ENCODE assay signal across 10 cellular contexts in the genomic region with DNA sequence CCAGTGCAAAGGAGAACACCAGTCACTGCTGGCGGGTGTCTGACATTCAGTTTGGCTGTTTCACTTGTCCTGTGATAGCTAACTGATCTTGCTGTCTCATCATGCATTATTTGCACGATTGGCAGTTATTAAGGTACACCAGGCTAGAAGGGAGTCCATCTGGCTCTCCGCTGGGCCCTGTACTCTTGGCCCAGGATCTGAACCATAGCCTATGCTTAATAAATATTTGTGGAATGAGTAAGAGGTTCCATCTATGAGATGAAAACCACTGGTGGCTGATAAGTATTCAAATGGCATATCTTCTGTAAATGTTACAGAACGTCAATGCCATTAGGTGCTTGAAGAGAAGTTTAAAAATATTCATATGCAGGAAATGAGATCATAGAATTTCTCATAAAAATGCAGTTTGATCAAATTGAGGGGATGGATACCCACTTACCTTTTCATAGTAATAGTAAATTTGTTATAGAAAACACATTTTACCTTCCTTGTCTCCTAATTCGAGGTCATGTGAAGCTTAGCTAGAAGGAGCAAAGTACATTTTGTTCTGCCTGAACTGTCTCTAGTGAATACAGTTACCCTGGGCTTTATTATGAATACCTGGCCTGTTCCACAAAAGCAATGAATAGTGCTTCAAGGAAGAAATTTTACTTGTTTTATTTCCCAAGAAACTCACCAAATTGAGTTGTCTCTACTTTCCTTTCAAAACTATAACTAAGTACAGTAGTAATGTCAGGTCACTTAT.
DNase-seq lines count a peak whose midpoint lies in the region; ATAC-seq and TF ChIP-seq lines count a peak whose summit lies in the region.
"Had no signal": no experiment of that assay in that cellular context is flagged by ENCODE, and none has a peak within 500 bp of the region (broad histone marks: within the 10 kb centered on the region; RNA-seq: fewer than 3 reads in every experiment).

No MANE protein-coding gene starts in this region.

- H3K27me3 ChIP-seq in GM23248 (replicated peaks; ENCODE audit: insufficient read depth) (no peaks in the 10 kb centered on the region), SK-N-SH (ENCODE audit: insufficient read depth) (no peaks in the 10 kb centered on the region), sigmoid colon (no peaks in the 10 kb centered on the region), ascending aorta (no peaks in the 10 kb centered on the region)

- POLR2A ChIA-PET in SK-N-SH (lab: Yijun Ruan, JAX), result no interaction called here

- H3K27ac ChIP-seq in GM23248, result peak overlapping the region; percentile 23
- peak overlapping the region; percentile 60 to 95 for H3K27ac ChIP-seq in SK-N-SH (ENCODE audit: low read depth in 2 of 2, low read length in 1 of 2)
- H3K27ac ChIP-seq in sigmoid colon, result peak overlapping the region; percentile 19 to 57 (median 50)
- H3K27ac ChIP-seq in ascending aorta, result no peak overlapping the region

- intact Hi-C loops in left cardiac atrium (cut with DNase I), result no loop called here
- intact Hi-C loops in sigmoid colon (cut with DNase I), result no loop called here
- intact Hi-C loops in ascending aorta (cut with DNase I), result no loop called here

- 57% methylated on average over 5 of the region's 5 CpGs for WGBS in GM23248 (ENCODE audit: low coverage in 1 of 2, low lambda C conversion rate in 2 of 2, missing lambda C conversion rate in 2 of 2), 2 experiments
- WGBS in SK-N-SH (ENCODE audit: low lambda C conversion rate), result 22% methylated on average over 5 of the region's 5 CpGs
- 58 to 74% methylated on average over 5 of the region's 5 CpGs for WGBS in sigmoid colon, 2 donors

- ATAC-seq in left cardiac atrium (peak; percentile 23 to 60), HG02763 (IDR thresholded peaks at IDR 0.05; ENCODE audit: unreplicated experiment) (no peak)

- H3K4me2 ChIP-seq in GM23248 (ENCODE audit: unreplicated experiment) (peak overlapping the region; percentile 35), SK-N-SH (peak overlapping the region; percentile 36)

- TF ChIP-seq CTCF in SK-N-SH (IDR thresholded peaks at IDR 0.05) (no peak), sigmoid colon (IDR thresholded peaks at IDR 0.05) (no peak), ascending aorta (IDR thresholded peaks at IDR 0.05) (no peak)

- peak in 1 of 2 experiments; percentile 90; a peak in 2 of 4 replicates for TF ChIP-seq EP300 in SK-N-SH (IDR thresholded peaks at IDR 0.05; ENCODE audit: borderline replicate concordance in 1 of 2, low read depth in 1 of 2, low read length in 1 of 2)
- peak in 3 of 4 donors; percentile 20 to 81 (median 43) for TF ChIP-seq EP300 in sigmoid colon (IDR thresholded peaks at IDR 0.05)

- H3K9ac ChIP-seq in GM23248 (no peak overlapping the region), SK-N-SH (peak overlapping the region; percentile 52; the same call in 1 of the 2 replicates)

- CTCF ChIA-PET in SK-N-SH (lab: Yijun Ruan, JAX), result interaction anchor here (1.0 kb wide), 1 partner anchor 19 kb away, joined by 3 read pairs; no protein-coding TSS in a partner anchor

- TF ChIP-seq POLR2A in sigmoid colon (IDR thresholded peaks at IDR 0.05), result no peak

- no peaks in the 10 kb centered on the region for H3K36me3 ChIP-seq in GM23248 (ENCODE audit: low read depth)
- no peaks in the 10 kb centered on the region for H3K36me3 ChIP-seq in SK-N-SH (replicated peaks in 1 of 2; ENCODE audit: control insufficient read depth in 1 of 2, insufficient read depth in 2 of 2, low read length in 1 of 2)
- no peaks in the 10 kb centered on the region for H3K36me3 ChIP-seq in sigmoid colon
- H3K36me3 ChIP-seq in ascending aorta, result no peaks in the 10 kb centered on the region

- TF ChIP-seq RAD21 in SK-N-SH (IDR thresholded peaks at IDR 0.05; ENCODE audit: low read length), result no peak

- H3K4me1 ChIP-seq in GM23248 (ENCODE audit: insufficient read depth) (peaks cover 21% of the 10 kb centered on the region), SK-N-SH (ENCODE audit: control insufficient read depth in 1 of 2, insufficient read depth in 2 of 2, low read depth in 1 of 2, low read length in 1 of 2) (peaks cover 2 to 25% of the 10 kb centered on the region in 2 experiments), sigmoid colon (peaks cover 0 to 21% (median 17%) of the 10 kb centered on the region in 4 donors), ascending aorta (peaks cover 0 to 5% of the 10 kb centered on the region in 2 donors)

- no peaks in the 10 kb centered on the region for H3K79me2 ChIP-seq in GM23248 (ENCODE audit: insufficient read depth)
- H3K79me2 ChIP-seq in SK-N-SH (ENCODE audit: insufficient read depth), result no peaks in the 10 kb centered on the region

- H2AFZ ChIP-seq in GM23248, result no peak overlapping the region
- H2AFZ ChIP-seq in SK-N-SH (ENCODE audit: low read depth), result no peak overlapping the region

- DNase-seq in GM23248 (peak; percentile 60), SK-N-SH (no peak), left cardiac atrium (no peak), sigmoid colon (no peak), SK-N-DZ (ENCODE audit: low spot score) (no peak), ascending aorta (ENCODE audit: low spot score in 2 of 2) (no peak)
- DNase-seq in stimulated activated CD4-positive, alpha-beta T cell treated with anti-CD3 and anti-CD28 coated beads, Interleukin-2, amount 100 ng/mL, for 24 hours, result no peak
- DNase-seq: DND-41; stimulated activated CD4-positive, alpha-beta T cell treated with anti-CD3 and anti-CD28 coated beads, Interleukin-1b, Interleukin-23, amount 100 ng/mL, for 48 hours had no signal

- H4K20me1 ChIP-seq in GM23248 (ENCODE audit: insufficient read depth) (no peaks in the 10 kb centered on the region), SK-N-SH (ENCODE audit: insufficient read depth) (no peaks in the 10 kb centered on the region)

- peaks cover 19% of the 10 kb centered on the region for H3F3A ChIP-seq in GM23248 (ENCODE audit: insufficient read depth)
- H3F3A ChIP-seq in SK-N-SH (replicated peaks; ENCODE audit: insufficient read depth), result peaks cover 33% of the 10 kb centered on the region

- in situ Hi-C loops in GM23248 (cut with MboI), result no loop called here

- H3K9me3 ChIP-seq in GM23248 (ENCODE audit: low read depth) (no peaks in the 10 kb centered on the region), SK-N-SH (no peaks in the 10 kb centered on the region), sigmoid colon (no peaks in the 10 kb centered on the region), ascending aorta (no peaks in the 10 kb centered on the region)

- H3K9me2 ChIP-seq in GM23248 (ENCODE audit: insufficient read depth), result no peaks in the 10 kb centered on the region
- H3K9me2 ChIP-seq in SK-N-SH, result no peaks in the 10 kb centered on the region

- H3K4me3 ChIP-seq in GM23248, result no peak overlapping the region
- H3K4me3 ChIP-seq in SK-N-SH (ENCODE audit: low read depth in 2 of 2, low read length in 1 of 2), result no peak overlapping the region
- H3K4me3 ChIP-seq in sigmoid colon, result no peak overlapping the region
- no peak overlapping the region for H3K4me3 ChIP-seq in ascending aorta

TF ChIP-seq in SK-N-SH, 30 proteins besides CTCF, POLR2A, EP300 and RAD21 (continues in another document):
- TF ChIP-seq GABPA (IDR thresholded peaks at IDR 0.05; ENCODE audit: low read depth) (0 out of 2 replicates have a peak, but pooled peaks have one; percentile 30), CHD2 (IDR thresholded peaks at IDR 0.05; ENCODE audit: low read length, partially characterized antibody) (no peak), ELF1 (IDR thresholded peaks at IDR 0.05) (no peak), FOXM1 (IDR thresholded peaks at IDR 0.05; ENCODE audit: low read depth) (peak; percentile 78; the same call in 1 of the 2 replicates), MEF2A (IDR thresholded peaks at IDR 0.05; ENCODE audit: borderline replicate concordance, low read depth) (peak; percentile 60; the same call in 1 of the 2 replicates), RXRA (IDR thresholded peaks at IDR 0.05; ENCODE audit: borderline replicate concordance, low read depth) (peak; percentile 49; the same call in 1 of the 2 replicates), TCF12 (IDR thresholded peaks at IDR 0.05) (peak; percentile 93), SIN3A (IDR thresholded peaks at IDR 0.05; ENCODE audit: borderline replicate concordance, low read depth, low read length) (no peak), EZH2phosphoT487 (IDR thresholded peaks at IDR 0.05; ENCODE audit: borderline replicate concordance, low read depth) (no peak), FOSL2 (IDR thresholded peaks at IDR 0.05; ENCODE audit: borderline replicate concordance, low read depth) (peak; percentile 77), NFIC (IDR thresholded peaks at IDR 0.05; ENCODE audit: borderline replicate concordance) (peak; percentile 85), JUND (IDR thresholded peaks at IDR 0.05) (peak; percentile 93)
- TF ChIP-seq, protein P1, sequence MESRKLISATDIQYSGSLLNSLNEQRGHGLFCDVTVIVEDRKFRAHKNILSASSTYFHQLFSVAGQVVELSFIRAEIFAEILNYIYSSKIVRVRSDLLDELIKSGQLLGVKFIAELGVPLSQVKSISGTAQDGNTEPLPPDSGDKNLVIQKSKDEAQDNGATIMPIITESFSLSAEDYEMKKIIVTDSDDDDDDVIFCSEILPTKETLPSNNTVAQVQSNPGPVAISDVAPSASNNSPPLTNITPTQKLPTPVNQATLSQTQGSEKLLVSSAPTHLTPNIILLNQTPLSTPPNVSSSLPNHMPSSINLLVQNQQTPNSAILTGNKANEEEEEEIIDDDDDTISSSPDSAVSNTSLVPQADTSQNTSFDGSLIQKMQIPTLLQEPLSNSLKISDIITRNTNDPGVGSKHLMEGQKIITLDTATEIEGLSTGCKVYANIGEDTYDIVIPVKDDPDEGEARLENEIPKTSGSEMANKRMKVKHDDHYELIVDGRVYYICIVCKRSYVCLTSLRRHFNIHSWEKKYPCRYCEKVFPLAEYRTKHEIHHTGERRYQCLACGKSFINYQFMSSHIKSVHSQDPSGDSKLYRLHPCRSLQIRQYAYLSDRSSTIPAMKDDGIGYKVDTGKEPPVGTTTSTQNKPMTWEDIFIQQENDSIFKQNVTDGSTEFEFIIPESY (IDR thresholded peaks at IDR 0.05; ENCODE audit: borderline replicate concordance, low read depth), result 0 out of 2 replicates have a peak, but pooled peaks have one; percentile 55
- TF ChIP-seq, protein P2, sequence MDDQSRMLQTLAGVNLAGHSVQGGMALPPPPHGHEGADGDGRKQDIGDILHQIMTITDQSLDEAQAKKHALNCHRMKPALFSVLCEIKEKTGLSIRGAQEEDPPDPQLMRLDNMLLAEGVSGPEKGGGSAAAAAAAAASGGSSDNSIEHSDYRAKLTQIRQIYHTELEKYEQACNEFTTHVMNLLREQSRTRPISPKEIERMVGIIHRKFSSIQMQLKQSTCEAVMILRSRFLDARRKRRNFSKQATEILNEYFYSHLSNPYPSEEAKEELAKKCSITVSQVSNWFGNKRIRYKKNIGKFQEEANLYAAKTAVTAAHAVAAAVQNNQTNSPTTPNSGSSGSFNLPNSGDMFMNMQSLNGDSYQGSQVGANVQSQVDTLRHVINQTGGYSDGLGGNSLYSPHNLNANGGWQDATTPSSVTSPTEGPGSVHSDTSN (IDR thresholded peaks at IDR 0.05), result peak; percentile 74
- TF ChIP-seq, protein P3, sequence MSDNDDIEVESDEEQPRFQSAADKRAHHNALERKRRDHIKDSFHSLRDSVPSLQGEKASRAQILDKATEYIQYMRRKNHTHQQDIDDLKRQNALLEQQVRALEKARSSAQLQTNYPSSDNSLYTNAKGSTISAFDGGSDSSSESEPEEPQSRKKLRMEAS (IDR thresholded peaks at IDR 0.05; ENCODE audit: low read depth), result peak; percentile 25; the same call in 1 of the 2 replicates

Comparison
In these comparisons a context has a peak if more than half of its experiments do, and no peak if none do; other contexts are left out.
1. H3K27ac ChIP-seq: peak in GM23248 (single experiment), SK-N-SH (2 of 2) and sigmoid colon (4 of 4); none in ascending aorta (0 of 2).